1 cellular context compared by ENCODE assay signal in the genomic region with DNA sequence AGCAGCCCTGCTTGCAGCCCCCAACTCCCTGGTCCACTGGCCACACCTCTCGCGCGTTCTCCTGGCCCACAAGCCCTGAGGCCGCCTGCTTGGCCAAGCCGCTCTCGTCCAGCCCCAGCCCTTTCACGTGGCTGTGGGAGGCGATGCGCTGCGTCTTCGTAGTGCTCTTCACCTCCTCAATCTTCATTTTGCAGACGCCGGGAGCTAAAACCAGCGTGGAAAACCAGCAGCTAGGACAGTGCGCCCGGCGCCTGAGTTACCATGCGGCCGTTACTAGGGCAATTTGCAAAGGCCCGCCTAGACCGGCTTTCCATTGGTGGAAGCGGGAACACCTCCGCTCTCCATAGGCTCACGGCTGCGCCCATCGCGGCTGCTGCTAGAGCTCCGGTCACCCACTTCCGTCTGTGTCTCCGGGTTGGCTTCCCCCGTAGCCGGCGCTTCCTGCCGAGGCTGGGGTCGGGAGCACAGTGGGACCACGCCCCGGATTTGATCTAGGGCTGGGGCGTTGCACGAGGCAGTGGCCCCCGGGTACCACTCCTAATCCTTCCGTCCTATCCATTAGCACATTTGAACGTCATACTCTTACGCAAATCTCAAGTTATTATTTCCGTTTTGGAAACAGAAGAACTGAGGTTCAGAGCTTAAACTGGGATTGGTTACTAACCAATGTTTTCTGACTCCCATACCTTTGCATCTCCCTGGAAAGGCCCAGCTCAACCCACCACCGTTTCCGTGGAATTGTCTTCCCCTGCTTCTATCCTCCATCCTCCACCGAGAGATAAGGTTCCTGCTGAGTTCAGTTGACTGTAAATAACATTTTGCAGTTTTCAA.
TF ChIP-seq lines count a peak whose summit lies in the region.

A gene (minus strand): TSS at position 275 of the 831 bp plus-strand sequence. CDS start 88 bp downstream, at position 187.

TF ChIP-seq in GM12878, 131 proteins besides CTCF, POLR2A, EP300 and RAD21 (continued from another document and continues in another):
- TF ChIP-seq, protein P1, sequence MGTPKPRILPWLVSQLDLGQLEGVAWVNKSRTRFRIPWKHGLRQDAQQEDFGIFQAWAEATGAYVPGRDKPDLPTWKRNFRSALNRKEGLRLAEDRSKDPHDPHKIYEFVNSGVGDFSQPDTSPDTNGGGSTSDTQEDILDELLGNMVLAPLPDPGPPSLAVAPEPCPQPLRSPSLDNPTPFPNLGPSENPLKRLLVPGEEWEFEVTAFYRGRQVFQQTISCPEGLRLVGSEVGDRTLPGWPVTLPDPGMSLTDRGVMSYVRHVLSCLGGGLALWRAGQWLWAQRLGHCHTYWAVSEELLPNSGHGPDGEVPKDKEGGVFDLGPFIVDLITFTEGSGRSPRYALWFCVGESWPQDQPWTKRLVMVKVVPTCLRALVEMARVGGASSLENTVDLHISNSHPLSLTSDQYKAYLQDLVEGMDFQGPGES (IDR thresholded peaks at IDR 0.05) = peak; percentile 92
- TF ChIP-seq, protein P2, sequence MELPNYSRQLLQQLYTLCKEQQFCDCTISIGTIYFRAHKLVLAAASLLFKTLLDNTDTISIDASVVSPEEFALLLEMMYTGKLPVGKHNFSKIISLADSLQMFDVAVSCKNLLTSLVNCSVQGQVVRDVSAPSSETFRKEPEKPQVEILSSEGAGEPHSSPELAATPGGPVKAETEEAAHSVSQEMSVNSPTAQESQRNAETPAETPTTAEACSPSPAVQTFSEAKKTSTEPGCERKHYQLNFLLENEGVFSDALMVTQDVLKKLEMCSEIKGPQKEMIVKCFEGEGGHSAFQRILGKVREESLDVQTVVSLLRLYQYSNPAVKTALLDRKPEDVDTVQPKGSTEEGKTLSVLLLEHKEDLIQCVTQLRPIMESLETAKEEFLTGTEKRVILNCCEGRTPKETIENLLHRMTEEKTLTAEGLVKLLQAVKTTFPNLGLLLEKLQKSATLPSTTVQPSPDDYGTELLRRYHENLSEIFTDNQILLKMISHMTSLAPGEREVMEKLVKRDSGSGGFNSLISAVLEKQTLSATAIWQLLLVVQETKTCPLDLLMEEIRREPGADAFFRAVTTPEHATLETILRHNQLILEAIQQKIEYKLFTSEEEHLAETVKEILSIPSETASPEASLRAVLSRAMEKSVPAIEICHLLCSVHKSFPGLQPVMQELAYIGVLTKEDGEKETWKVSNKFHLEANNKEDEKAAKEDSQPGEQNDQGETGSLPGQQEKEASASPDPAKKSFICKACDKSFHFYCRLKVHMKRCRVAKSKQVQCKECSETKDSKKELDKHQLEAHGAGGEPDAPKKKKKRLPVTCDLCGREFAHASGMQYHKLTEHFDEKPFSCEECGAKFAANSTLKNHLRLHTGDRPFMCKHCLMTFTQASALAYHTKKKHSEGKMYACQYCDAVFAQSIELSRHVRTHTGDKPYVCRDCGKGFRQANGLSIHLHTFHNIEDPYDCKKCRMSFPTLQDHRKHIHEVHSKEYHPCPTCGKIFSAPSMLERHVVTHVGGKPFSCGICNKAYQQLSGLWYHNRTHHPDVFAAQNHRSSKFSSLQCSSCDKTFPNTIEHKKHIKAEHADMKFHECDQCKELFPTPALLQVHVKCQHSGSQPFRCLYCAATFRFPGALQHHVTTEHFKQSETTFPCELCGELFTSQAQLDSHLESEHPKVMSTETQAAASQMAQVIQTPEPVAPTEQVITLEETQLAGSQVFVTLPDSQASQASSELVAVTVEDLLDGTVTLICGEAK (IDR thresholded peaks at IDR 0.05; ENCODE audit: borderline replicate concordance) = peak; percentile 99
- TF ChIP-seq SMARCA5 (IDR thresholded peaks at IDR 0.05) (0 out of 2 replicates have a peak, but pooled peaks have one; percentile 26), TARDBP (IDR thresholded peaks at IDR 0.05; ENCODE audit: borderline replicate concordance) (peak; percentile 23; the same call in 1 of the 2 replicates), RUNX3 (IDR thresholded peaks at IDR 0.05; ENCODE audit: low read length) (peak; percentile 80), MTA2 (IDR thresholded peaks at IDR 0.05; ENCODE audit: low read depth) (peak; percentile 88), EZH2 (IDR thresholded peaks at IDR 0.05; ENCODE audit: borderline replicate concordance, control insufficient read depth, low read depth, low read length) (no peak), TCF12 (IDR thresholded peaks at IDR 0.05; ENCODE audit: low read depth, low read length) (0 out of 2 replicates have a peak, but pooled peaks have one; percentile 22), ZZZ3 (IDR thresholded peaks at IDR 0.05; ENCODE audit: control insufficient read depth, insufficient read length, low read depth) (no peak), CHD4 (IDR thresholded peaks at IDR 0.05) (no peak), ZNF274 (IDR thresholded peaks at IDR 0.05; ENCODE audit: insufficient read depth, insufficient read length) (no peak), KDM1A (IDR thresholded peaks at IDR 0.05; ENCODE audit: borderline replicate concordance) (no peak), DPF2 (IDR thresholded peaks at IDR 0.05) (peak; percentile 99), CEBPB (IDR thresholded peaks at IDR 0.05; ENCODE audit: borderline replicate concordance in 1 of 2, low read depth in 2 of 2, low read length in 2 of 2) (no peak), TBL1XR1 (IDR thresholded peaks at IDR 0.05; ENCODE audit: low read depth, low read length) (peak; percentile 76; the same call in 1 of the 2 replicates), RB1 (IDR thresholded peaks at IDR 0.05; ENCODE audit: borderline replicate concordance) (no peak), YY1 (IDR thresholded peaks at IDR 0.05; ENCODE audit: low read depth, low read length) (peak; percentile 84; the same call in 1 of the 2 replicates), EED (IDR thresholded peaks at IDR 0.05; ENCODE audit: low read depth) (no peak), FOS (IDR thresholded peaks at IDR 0.05; ENCODE audit: borderline replicate concordance, extremely low read depth, insufficient read length) (peak; percentile 94), CBX5 (IDR thresholded peaks at IDR 0.05; ENCODE audit: low read depth) (no peak; the same call in 1 of the 2 replicates), GABPA (IDR thresholded peaks at IDR 0.05; ENCODE audit: low read depth) (peak; percentile 100), ETV6 (conservative IDR thresholded peaks at IDR 0.05 in 1 of 2, IDR thresholded peaks at IDR 0.05 in 1 of 2; ENCODE audit: borderline replicate concordance in 1 of 2, low read depth in 1 of 2) (no peak; a peak in 1 of 4 replicates), MEF2A (IDR thresholded peaks at IDR 0.05; ENCODE audit: insufficient read depth, low read depth, low read length) (0 out of 2 replicates have a peak, but pooled peaks have one; percentile 53), PAX5 (IDR thresholded peaks at IDR 0.05; ENCODE audit: borderline replicate concordance, low read depth, low read length) (0 out of 2 replicates have a peak, but pooled peaks have one; percentile 32), ZNF24 (IDR thresholded peaks at IDR 0.05) (no peak), SMAD1 (IDR thresholded peaks at IDR 0.05; ENCODE audit: low read depth, partially characterized antibody) (no peak)
- TF ChIP-seq, protein P3, sequence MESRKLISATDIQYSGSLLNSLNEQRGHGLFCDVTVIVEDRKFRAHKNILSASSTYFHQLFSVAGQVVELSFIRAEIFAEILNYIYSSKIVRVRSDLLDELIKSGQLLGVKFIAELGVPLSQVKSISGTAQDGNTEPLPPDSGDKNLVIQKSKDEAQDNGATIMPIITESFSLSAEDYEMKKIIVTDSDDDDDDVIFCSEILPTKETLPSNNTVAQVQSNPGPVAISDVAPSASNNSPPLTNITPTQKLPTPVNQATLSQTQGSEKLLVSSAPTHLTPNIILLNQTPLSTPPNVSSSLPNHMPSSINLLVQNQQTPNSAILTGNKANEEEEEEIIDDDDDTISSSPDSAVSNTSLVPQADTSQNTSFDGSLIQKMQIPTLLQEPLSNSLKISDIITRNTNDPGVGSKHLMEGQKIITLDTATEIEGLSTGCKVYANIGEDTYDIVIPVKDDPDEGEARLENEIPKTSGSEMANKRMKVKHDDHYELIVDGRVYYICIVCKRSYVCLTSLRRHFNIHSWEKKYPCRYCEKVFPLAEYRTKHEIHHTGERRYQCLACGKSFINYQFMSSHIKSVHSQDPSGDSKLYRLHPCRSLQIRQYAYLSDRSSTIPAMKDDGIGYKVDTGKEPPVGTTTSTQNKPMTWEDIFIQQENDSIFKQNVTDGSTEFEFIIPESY (IDR thresholded peaks at IDR 0.05) = no peak
- TF ChIP-seq, protein P4, sequence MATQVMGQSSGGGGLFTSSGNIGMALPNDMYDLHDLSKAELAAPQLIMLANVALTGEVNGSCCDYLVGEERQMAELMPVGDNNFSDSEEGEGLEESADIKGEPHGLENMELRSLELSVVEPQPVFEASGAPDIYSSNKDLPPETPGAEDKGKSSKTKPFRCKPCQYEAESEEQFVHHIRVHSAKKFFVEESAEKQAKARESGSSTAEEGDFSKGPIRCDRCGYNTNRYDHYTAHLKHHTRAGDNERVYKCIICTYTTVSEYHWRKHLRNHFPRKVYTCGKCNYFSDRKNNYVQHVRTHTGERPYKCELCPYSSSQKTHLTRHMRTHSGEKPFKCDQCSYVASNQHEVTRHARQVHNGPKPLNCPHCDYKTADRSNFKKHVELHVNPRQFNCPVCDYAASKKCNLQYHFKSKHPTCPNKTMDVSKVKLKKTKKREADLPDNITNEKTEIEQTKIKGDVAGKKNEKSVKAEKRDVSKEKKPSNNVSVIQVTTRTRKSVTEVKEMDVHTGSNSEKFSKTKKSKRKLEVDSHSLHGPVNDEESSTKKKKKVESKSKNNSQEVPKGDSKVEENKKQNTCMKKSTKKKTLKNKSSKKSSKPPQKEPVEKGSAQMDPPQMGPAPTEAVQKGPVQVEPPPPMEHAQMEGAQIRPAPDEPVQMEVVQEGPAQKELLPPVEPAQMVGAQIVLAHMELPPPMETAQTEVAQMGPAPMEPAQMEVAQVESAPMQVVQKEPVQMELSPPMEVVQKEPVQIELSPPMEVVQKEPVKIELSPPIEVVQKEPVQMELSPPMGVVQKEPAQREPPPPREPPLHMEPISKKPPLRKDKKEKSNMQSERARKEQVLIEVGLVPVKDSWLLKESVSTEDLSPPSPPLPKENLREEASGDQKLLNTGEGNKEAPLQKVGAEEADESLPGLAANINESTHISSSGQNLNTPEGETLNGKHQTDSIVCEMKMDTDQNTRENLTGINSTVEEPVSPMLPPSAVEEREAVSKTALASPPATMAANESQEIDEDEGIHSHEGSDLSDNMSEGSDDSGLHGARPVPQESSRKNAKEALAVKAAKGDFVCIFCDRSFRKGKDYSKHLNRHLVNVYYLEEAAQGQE (IDR thresholded peaks at IDR 0.05; ENCODE audit: low read depth, low read length) = no peak
- TF ChIP-seq, protein P5, sequence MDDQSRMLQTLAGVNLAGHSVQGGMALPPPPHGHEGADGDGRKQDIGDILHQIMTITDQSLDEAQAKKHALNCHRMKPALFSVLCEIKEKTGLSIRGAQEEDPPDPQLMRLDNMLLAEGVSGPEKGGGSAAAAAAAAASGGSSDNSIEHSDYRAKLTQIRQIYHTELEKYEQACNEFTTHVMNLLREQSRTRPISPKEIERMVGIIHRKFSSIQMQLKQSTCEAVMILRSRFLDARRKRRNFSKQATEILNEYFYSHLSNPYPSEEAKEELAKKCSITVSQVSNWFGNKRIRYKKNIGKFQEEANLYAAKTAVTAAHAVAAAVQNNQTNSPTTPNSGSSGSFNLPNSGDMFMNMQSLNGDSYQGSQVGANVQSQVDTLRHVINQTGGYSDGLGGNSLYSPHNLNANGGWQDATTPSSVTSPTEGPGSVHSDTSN (IDR thresholded peaks at IDR 0.05; ENCODE audit: insufficient replicate concordance, low read depth, low read length) = peak; percentile 99
- TF ChIP-seq, protein P6, sequence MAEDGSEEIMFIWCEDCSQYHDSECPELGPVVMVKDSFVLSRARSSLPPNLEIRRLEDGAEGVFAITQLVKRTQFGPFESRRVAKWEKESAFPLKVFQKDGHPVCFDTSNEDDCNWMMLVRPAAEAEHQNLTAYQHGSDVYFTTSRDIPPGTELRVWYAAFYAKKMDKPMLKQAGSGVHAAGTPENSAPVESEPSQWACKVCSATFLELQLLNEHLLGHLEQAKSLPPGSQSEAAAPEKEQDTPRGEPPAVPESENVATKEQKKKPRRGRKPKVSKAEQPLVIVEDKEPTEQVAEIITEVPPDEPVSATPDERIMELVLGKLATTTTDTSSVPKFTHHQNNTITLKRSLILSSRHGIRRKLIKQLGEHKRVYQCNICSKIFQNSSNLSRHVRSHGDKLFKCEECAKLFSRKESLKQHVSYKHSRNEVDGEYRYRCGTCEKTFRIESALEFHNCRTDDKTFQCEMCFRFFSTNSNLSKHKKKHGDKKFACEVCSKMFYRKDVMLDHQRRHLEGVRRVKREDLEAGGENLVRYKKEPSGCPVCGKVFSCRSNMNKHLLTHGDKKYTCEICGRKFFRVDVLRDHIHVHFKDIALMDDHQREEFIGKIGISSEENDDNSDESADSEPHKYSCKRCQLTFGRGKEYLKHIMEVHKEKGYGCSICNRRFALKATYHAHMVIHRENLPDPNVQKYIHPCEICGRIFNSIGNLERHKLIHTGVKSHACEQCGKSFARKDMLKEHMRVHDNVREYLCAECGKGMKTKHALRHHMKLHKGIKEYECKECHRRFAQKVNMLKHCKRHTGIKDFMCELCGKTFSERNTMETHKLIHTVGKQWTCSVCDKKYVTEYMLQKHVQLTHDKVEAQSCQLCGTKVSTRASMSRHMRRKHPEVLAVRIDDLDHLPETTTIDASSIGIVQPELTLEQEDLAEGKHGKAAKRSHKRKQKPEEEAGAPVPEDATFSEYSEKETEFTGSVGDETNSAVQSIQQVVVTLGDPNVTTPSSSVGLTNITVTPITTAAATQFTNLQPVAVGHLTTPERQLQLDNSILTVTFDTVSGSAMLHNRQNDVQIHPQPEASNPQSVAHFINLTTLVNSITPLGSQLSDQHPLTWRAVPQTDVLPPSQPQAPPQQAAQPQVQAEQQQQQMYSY (CRISPR knock-in tag; IDR thresholded peaks at IDR 0.05) = no peak
- TF ChIP-seq, protein P7, sequence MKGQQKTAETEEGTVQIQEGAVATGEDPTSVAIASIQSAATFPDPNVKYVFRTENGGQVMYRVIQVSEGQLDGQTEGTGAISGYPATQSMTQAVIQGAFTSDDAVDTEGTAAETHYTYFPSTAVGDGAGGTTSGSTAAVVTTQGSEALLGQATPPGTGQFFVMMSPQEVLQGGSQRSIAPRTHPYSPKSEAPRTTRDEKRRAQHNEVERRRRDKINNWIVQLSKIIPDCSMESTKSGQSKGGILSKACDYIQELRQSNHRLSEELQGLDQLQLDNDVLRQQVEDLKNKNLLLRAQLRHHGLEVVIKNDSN (IDR thresholded peaks at IDR 0.05; ENCODE audit: borderline replicate concordance, extremely low read length, insufficient read depth, low read depth, low read length) = no peak
- TF ChIP-seq, protein P8, sequence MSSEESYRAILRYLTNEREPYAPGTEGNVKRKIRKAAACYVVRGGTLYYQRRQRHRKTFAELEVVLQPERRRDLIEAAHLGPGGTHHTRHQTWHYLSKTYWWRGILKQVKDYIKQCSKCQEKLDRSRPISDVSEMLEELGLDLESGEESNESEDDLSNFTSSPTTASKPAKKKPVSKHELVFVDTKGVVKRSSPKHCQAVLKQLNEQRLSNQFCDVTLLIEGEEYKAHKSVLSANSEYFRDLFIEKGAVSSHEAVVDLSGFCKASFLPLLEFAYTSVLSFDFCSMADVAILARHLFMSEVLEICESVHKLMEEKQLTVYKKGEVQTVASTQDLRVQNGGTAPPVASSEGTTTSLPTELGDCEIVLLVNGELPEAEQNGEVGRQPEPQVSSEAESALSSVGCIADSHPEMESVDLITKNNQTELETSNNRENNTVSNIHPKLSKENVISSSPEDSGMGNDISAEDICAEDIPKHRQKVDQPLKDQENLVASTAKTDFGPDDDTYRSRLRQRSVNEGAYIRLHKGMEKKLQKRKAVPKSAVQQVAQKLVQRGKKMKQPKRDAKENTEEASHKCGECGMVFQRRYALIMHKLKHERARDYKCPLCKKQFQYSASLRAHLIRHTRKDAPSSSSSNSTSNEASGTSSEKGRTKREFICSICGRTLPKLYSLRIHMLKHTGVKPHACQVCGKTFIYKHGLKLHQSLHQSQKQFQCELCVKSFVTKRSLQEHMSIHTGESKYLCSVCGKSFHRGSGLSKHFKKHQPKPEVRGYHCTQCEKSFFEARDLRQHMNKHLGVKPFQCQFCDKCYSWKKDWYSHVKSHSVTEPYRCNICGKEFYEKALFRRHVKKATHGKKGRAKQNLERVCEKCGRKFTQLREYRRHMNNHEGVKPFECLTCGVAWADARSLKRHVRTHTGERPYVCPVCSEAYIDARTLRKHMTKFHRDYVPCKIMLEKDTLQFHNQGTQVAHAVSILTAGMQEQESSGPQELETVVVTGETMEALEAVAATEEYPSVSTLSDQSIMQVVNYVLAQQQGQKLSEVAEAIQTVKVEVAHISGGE (CRISPR knock-in tag; IDR thresholded peaks at IDR 0.05) = peak; percentile 90
